In genomic region chr16:73037331-73037745, GRCh38 we compare ENCODE assay signal across 12 cellular contexts. TPM values are rescaled to one million over a fixed set of nuclear protein-coding genes. Genes with fewer than 3 reads are reported as not detected.
A peak's percentile ranks its signal among the peaks of the same experiment; 100 is the strongest.
DNase-seq lines count a peak whose midpoint lies in the region; ATAC-seq and TF ChIP-seq lines count a peak whose summit lies in the region.
"Had no signal": no experiment of that assay in that cellular context is flagged by ENCODE, and none has a peak within 500 bp of the region (broad histone marks: within the 10 kb centered on the region; RNA-seq: fewer than 3 reads in every experiment).

No MANE protein-coding gene starts in this region.

- no peak overlapping the region for H3K4me3 ChIP-seq in BLaER1 treated with 17β-estradiol and CSF1 and Interleukin-3, amounts not matched to agents 10 nM and 100 nM

- peak overlapping the region; percentile 2 for H3K4me3 Mint-ChIP-seq in chondrocyte (ENCODE audit: unreplicated experiment)
- peak overlapping the region; percentile 34 for H3K4me3 Mint-ChIP-seq in natural killer cell treated with Interleukin-12 subunit alpha and Interleukin-12 subunit beta and Interleukin-15 and Interleukin-18, amount 100 ng/mL, for 72 hours
- H3K4me3 Mint-ChIP-seq in activated CD8-positive, alpha-beta memory T cell treated with anti-CD3 and anti-CD28 coated beads, Interleukin-2, amount 10 ng/mL, durations not matched to agents 7 days and 5 days = no peak overlapping the region
- no peak overlapping the region for H3K4me3 Mint-ChIP-seq in effector memory CD8-positive, alpha-beta T cell
- H3K4me3 Mint-ChIP-seq: activated CD4-positive, alpha-beta memory T cell treated with anti-CD3 and anti-CD28 coated beads, Interleukin-2, amount 10 ng/mL, durations not matched to agents 7 days and 5 days had no signal

- no peak overlapping the region for H3K27ac ChIP-seq in BLaER1 treated with 17β-estradiol and CSF1 and Interleukin-3, amounts not matched to agents 10 nM and 100 nM
- H3K27ac ChIP-seq in RWPE1 = no peak overlapping the region
- H3K27ac ChIP-seq: brain microvascular endothelial cell had no signal

- H4K20me1 ChIP-seq in BLaER1 treated with 17β-estradiol and CSF1 and Interleukin-3, amounts not matched to agents 10 nM and 100 nM = peaks cover 0 to 91% (median 0%) of the 10 kb centered on the region in 11 experiments; a peak in 7 of 22 replicates

- peaks cover 87% of the 10 kb centered on the region for H3K4me1 Mint-ChIP-seq in chondrocyte (ENCODE audit: low read depth)
- H3K4me1 Mint-ChIP-seq in natural killer cell treated with Interleukin-12 subunit alpha and Interleukin-12 subunit beta and Interleukin-15 and Interleukin-18, amount 100 ng/mL, for 72 hours (ENCODE audit: low read depth in 2 of 2) = peaks cover 26 to 30% of the 10 kb centered on the region in 2 donors
- H3K4me1 Mint-ChIP-seq in activated CD8-positive, alpha-beta memory T cell treated with anti-CD3 and anti-CD28 coated beads, Interleukin-2, amount 10 ng/mL, durations not matched to agents 7 days and 5 days = peaks cover 1% of the 10 kb centered on the region
- H3K4me1 Mint-ChIP-seq in effector memory CD8-positive, alpha-beta T cell (ENCODE audit: low read depth in 2 of 2) = peaks cover 0 to under 1% of the 10 kb centered on the region in 2 donors

- H3K4me1 ChIP-seq in BLaER1 treated with 17β-estradiol and CSF1 and Interleukin-3, amounts not matched to agents 10 nM and 100 nM = peaks cover 39 to 94% (median 52%) of the 10 kb centered on the region in 10 experiments

- H3K27me3 ChIP-seq in BLaER1 treated with 17β-estradiol and CSF1 and Interleukin-3, amounts not matched to agents 10 nM and 100 nM = peaks cover 35 to 64% (median 60%) of the 10 kb centered on the region in 11 experiments
- H3K27me3 ChIP-seq: brain microvascular endothelial cell had no signal

- H3K27ac Mint-ChIP-seq in chondrocyte (ENCODE audit: unreplicated experiment) = peak overlapping the region; percentile 93
- no peak overlapping the region for H3K27ac Mint-ChIP-seq in natural killer cell treated with Interleukin-12 subunit alpha and Interleukin-12 subunit beta and Interleukin-15 and Interleukin-18, amount 100 ng/mL, for 72 hours
- no peak overlapping the region for H3K27ac Mint-ChIP-seq in activated CD8-positive, alpha-beta memory T cell treated with anti-CD3 and anti-CD28 coated beads, Interleukin-2, amount 10 ng/mL, durations not matched to agents 7 days and 5 days
- H3K27ac Mint-ChIP-seq in effector memory CD8-positive, alpha-beta T cell = no peak overlapping the region
- H3K27ac Mint-ChIP-seq: activated CD4-positive, alpha-beta memory T cell treated with anti-CD3 and anti-CD28 coated beads, Interleukin-2, amount 10 ng/mL, durations not matched to agents 7 days and 5 days had no signal

- no peaks in the 10 kb centered on the region for H3K9me3 Mint-ChIP-seq in chondrocyte (ENCODE audit: low read depth)
- H3K9me3 Mint-ChIP-seq in natural killer cell treated with Interleukin-12 subunit alpha and Interleukin-12 subunit beta and Interleukin-15 and Interleukin-18, amount 100 ng/mL, for 72 hours = no peaks in the 10 kb centered on the region
- H3K9me3 Mint-ChIP-seq in activated CD8-positive, alpha-beta memory T cell treated with anti-CD3 and anti-CD28 coated beads, Interleukin-2, amount 10 ng/mL, durations not matched to agents 7 days and 5 days (ENCODE audit: low read depth) = peaks cover 3% of the 10 kb centered on the region
- peaks cover 0 to 1% of the 10 kb centered on the region in 2 donors for H3K9me3 Mint-ChIP-seq in effector memory CD8-positive, alpha-beta T cell
- H3K9me3 Mint-ChIP-seq: activated CD4-positive, alpha-beta memory T cell treated with anti-CD3 and anti-CD28 coated beads, Interleukin-2, amount 10 ng/mL, durations not matched to agents 7 days and 5 days; naive B cell had no signal

- no peaks in the 10 kb centered on the region for H3K9me3 ChIP-seq in BLaER1 treated with 17β-estradiol and CSF1 and Interleukin-3, amounts not matched to agents 10 nM and 100 nM (replicated peaks in 1 of 11)

- TF ChIP-seq CTCF in chondrocyte (IDR thresholded peaks at IDR 0.05) (no peak), RWPE1 (conservative IDR thresholded peaks at IDR 0.05; ENCODE audit: low read depth) (no peak)

- ATAC-seq in HG03066 (IDR thresholded peaks at IDR 0.05; ENCODE audit: low read depth, unreplicated experiment) = peak; percentile 40
- peak; percentile 46 to 54 for ATAC-seq in natural killer cell treated with Interleukin-12 subunit alpha and Interleukin-12 subunit beta and Interleukin-15 and Interleukin-18, amount 100 ng/mL, for 72 hours
- ATAC-seq in activated CD8-positive, alpha-beta memory T cell treated with anti-CD3 and anti-CD28 coated beads, Interleukin-2, amount 10 ng/mL, durations not matched to agents 7 days and 5 days = no peak
- ATAC-seq in effector memory CD8-positive, alpha-beta T cell (replicated peaks) = no peak
- ATAC-seq: Panc1 had no signal

- H3K4me2 ChIP-seq in BLaER1 treated with 17β-estradiol and CSF1 and Interleukin-3, amounts not matched to agents 10 nM and 100 nM = peak overlapping the region; percentile 69 to 88 (median 78)

- peaks cover 0 to 3% (median 0%) of the 10 kb centered on the region in 11 experiments; a peak in 1 of 22 replicates for H3K36me3 ChIP-seq in BLaER1 treated with 17β-estradiol and CSF1 and Interleukin-3, amounts not matched to agents 10 nM and 100 nM
- H3K36me3 ChIP-seq: brain microvascular endothelial cell had no signal

- H3K36me3 Mint-ChIP-seq in chondrocyte (ENCODE audit: low read depth) = no peaks in the 10 kb centered on the region
- no peaks in the 10 kb centered on the region for H3K36me3 Mint-ChIP-seq in natural killer cell treated with Interleukin-12 subunit alpha and Interleukin-12 subunit beta and Interleukin-15 and Interleukin-18, amount 100 ng/mL, for 72 hours
- no peaks in the 10 kb centered on the region for H3K36me3 Mint-ChIP-seq in activated CD8-positive, alpha-beta memory T cell treated with anti-CD3 and anti-CD28 coated beads, Interleukin-2, amount 10 ng/mL, durations not matched to agents 7 days and 5 days
- no peaks in the 10 kb centered on the region for H3K36me3 Mint-ChIP-seq in effector memory CD8-positive, alpha-beta T cell (ENCODE audit: insufficient read depth)
- H3K36me3 Mint-ChIP-seq: naive B cell had no signal

- CTCF ChIA-PET in RWPE1 (lab: Yijun Ruan, JAX) = no interaction called here
- CTCF ChIA-PET in activated CD8-positive, alpha-beta memory T cell treated with anti-CD3 and anti-CD28 coated beads, Interleukin-2, amount 10 ng/mL, durations not matched to agents 7 days and 5 days (lab: Charles Lee) = interaction anchor here (0.5 kb wide), 1 partner anchor 34 kb away, joined by 3 read pairs; no protein-coding TSS in a partner anchor

- H3K27me3 Mint-ChIP-seq in chondrocyte (ENCODE audit: low read depth) = no peaks in the 10 kb centered on the region
- peaks cover 7 to 9% of the 10 kb centered on the region in 2 donors for H3K27me3 Mint-ChIP-seq in natural killer cell treated with Interleukin-12 subunit alpha and Interleukin-12 subunit beta and Interleukin-15 and Interleukin-18, amount 100 ng/mL, for 72 hours
- H3K27me3 Mint-ChIP-seq in activated CD8-positive, alpha-beta memory T cell treated with anti-CD3 and anti-CD28 coated beads, Interleukin-2, amount 10 ng/mL, durations not matched to agents 7 days and 5 days = peaks cover 33% of the 10 kb centered on the region
- H3K27me3 Mint-ChIP-seq in effector memory CD8-positive, alpha-beta T cell = peaks cover 21% of the 10 kb centered on the region in 2 donors

- POLR2A ChIA-PET in RWPE1 (lab: Yijun Ruan, JAX; ENCODE audit: low non-redundant PET) = no interaction called here

- H3K9ac ChIP-seq in BLaER1 treated with 17β-estradiol and CSF1 and Interleukin-3, amounts not matched to agents 10 nM and 100 nM = no peak overlapping the region

- no peak for DNase-seq in chondrocyte (ENCODE audit: low spot score)
- no peak for DNase-seq in natural killer cell treated with Interleukin-12 subunit alpha and Interleukin-12 subunit beta and Interleukin-15 and Interleukin-18, amount 100 ng/mL, for 72 hours (ENCODE audit: low spot score)
- no peak for DNase-seq in RWPE1 (ENCODE audit: low spot score)
- DNase-seq in activated CD8-positive, alpha-beta memory T cell treated with anti-CD3 and anti-CD28 coated beads, Interleukin-2, amount 10 ng/mL, durations not matched to agents 7 days and 5 days = no peak
- no peak for DNase-seq in effector memory CD8-positive, alpha-beta T cell
- no peak for DNase-seq in activated gamma-delta T cell treated with Interleukin-2 at 50 U/mL for 16 hours
- DNase-seq: activated CD4-positive, alpha-beta memory T cell treated with anti-CD3 and anti-CD28 coated beads, Interleukin-2, amount 10 ng/mL, durations not matched to agents 7 days and 5 days; brain microvascular endothelial cell; naive B cell had no signal

RNA-seq across cellular contexts. Expression of gene ZFHX3, which starts 10.6 kb away (rescaled TPM):
- 74.4 to 91.0 TPM (median 86.8 TPM) in 3 replicates for total RNA-seq in chondrocyte
- under 1 TPM; 0.50 to 0.78 TPM for total RNA-seq in natural killer cell treated with Interleukin-12 subunit alpha and Interleukin-12 subunit beta and Interleukin-15 and Interleukin-18, amount 100 ng/mL, for 72 hours
- total RNA-seq in activated CD8-positive, alpha-beta memory T cell treated with anti-CD3 and anti-CD28 coated beads, Interleukin-2, amount 10 ng/mL, durations not matched to agents 7 days and 5 days = 1 to 10 TPM in 1 of 2 experiments, under 1 TPM in 1; 0.32 to 1.9 TPM

Comparison
In these comparisons a context has a peak if more than half of its experiments do, and no peak if none do; other contexts are left out.
1. ATAC-seq: peak in HG03066 (single experiment) and natural killer cell treated with Interleukin-12 subunit alpha and Interleukin-12 subunit beta and Interleukin-15 and Interleukin-18, amount 100 ng/mL, for 72 hours (2 of 2); none in activated CD8-positive, alpha-beta memory T cell treated with anti-CD3 and anti-CD28 coated beads, Interleukin-2, amount 10 ng/mL, durations not matched to agents 7 days and 5 days (single experiment) and effector memory CD8-positive, alpha-beta T cell (single experiment).
2. H3K4me3 Mint-ChIP-seq: peak in chondrocyte (single experiment) and natural killer cell treated with Interleukin-12 subunit alpha and Interleukin-12 subunit beta and Interleukin-15 and Interleukin-18, amount 100 ng/mL, for 72 hours (single experiment); none in activated CD8-positive, alpha-beta memory T cell treated with anti-CD3 and anti-CD28 coated beads, Interleukin-2, amount 10 ng/mL, durations not matched to agents 7 days and 5 days (single experiment) and effector memory CD8-positive, alpha-beta T cell (0 of 2).
3. RNA of gene ZFHX3, which starts 10.6 kb away (total RNA-seq): 74.4 to 91.0 TPM in chondrocyte; 0.32 to 1.9 TPM in activated CD8-positive, alpha-beta memory T cell treated with anti-CD3 and anti-CD28 coated beads, Interleukin-2, amount 10 ng/mL, durations not matched to agents 7 days and 5 days and 0.50 to 0.78 TPM in natural killer cell treated with Interleukin-12 subunit alpha and Interleukin-12 subunit beta and Interleukin-15 and Interleukin-18, amount 100 ng/mL, for 72 hours; every median in the first group is over 10 times any median in the second.